Comparison of ENCODE assay signal across 8 cellular contexts in genomic region chr22:46577361-46578249, GRCh38. TPM values are rescaled to one million over a fixed set of nuclear protein-coding genes. Genes with fewer than 3 reads are reported as not detected.
DNase-seq lines count a peak whose midpoint lies in the region; ATAC-seq and TF ChIP-seq lines count a peak whose summit lies in the region.

No MANE protein-coding gene starts in this region.

- 5% methylated on average over 64 of the region's 67 CpGs for WGBS in urinary bladder

- H3K27me3 ChIP-seq in MG63: no peaks in the 10 kb centered on the region

- peak; percentile 36 for ATAC-seq in memory B cell (ENCODE audit: low read depth)
- no peak for ATAC-seq in HG03469 (IDR thresholded peaks at IDR 0.05; ENCODE audit: unreplicated experiment)
- no peak for ATAC-seq in GM21423 (IDR thresholded peaks at IDR 0.05; ENCODE audit: unreplicated experiment)
- no peak for ATAC-seq in GM21737 (IDR thresholded peaks at IDR 0.05; ENCODE audit: unreplicated experiment)

- no peaks in the 10 kb centered on the region for H3K4me1 ChIP-seq in urinary bladder (ENCODE audit: insufficient read depth)

- H3K27ac ChIP-seq in urinary bladder (ENCODE audit: low read depth): no peak overlapping the region

- no peaks in the 10 kb centered on the region for H3K9me3 Mint-ChIP-seq in memory B cell

- no peak for TF ChIP-seq CTCF in GM12865 (IDR thresholded peaks at IDR 0.05; ENCODE audit: insufficient read depth, low read depth, low read length, missing control alignments)
- TF ChIP-seq CTCF in cardiac fibroblast (IDR thresholded peaks at IDR 0.05; ENCODE audit: low read depth, low read length): no peak

- DNase-seq in GM12865 (ENCODE audit: low read depth) (no peak), MG63 (no peak), cardiac fibroblast (ENCODE audit: low read depth in 2 of 2) (no peak), memory B cell (ENCODE audit: low spot score in 2 of 2) (no peak)

- H3K27me3 Mint-ChIP-seq in memory B cell: no peaks in the 10 kb centered on the region

- H3K9me3 ChIP-seq in MG63: no peaks in the 10 kb centered on the region

- H3K27ac Mint-ChIP-seq in memory B cell: peak overlapping the region; percentile 87

- H3K36me3 ChIP-seq in MG63: no peaks in the 10 kb centered on the region
- H3K36me3 ChIP-seq in urinary bladder (ENCODE audit: insufficient read depth): no peaks in the 10 kb centered on the region

- H3K4me3 ChIP-seq in GM12865 (ENCODE audit: low read depth, low read length) (peak overlapping the region; percentile 61), MG63 (peak overlapping the region; percentile 54), cardiac fibroblast (replicated peaks in 1 of 2; ENCODE audit: low read depth in 2 of 2, low read length in 2 of 2) (peak overlapping the region; percentile 61 to 79), urinary bladder (ENCODE audit: low read depth, low read length) (peak overlapping the region; percentile 79)

- H3K4me1 Mint-ChIP-seq in memory B cell: peaks cover 50% of the 10 kb centered on the region

- H3K4me3 Mint-ChIP-seq in memory B cell: peak overlapping the region; percentile 96

- H3K36me3 Mint-ChIP-seq in memory B cell: no peaks in the 10 kb centered on the region

RNA-seq across cellular contexts. Expression of gene CELSR1, which starts 40.2 kb away (rescaled TPM):
- total RNA-seq in MG63 (2014; rRNA removed; shearing (Covaris generic); ENCODE audit: low replicate concordance): 0.30 and 0.59 TPM in 2 replicates
- 4.5 TPM for total RNA-seq in urinary bladder
- polyA plus RNA-seq in urinary bladder: 3.2 TPM

RNA-seq across cellular contexts. Expression of gene GRAMD4, which starts 42.6 kb away (rescaled TPM):
- total RNA-seq in MG63 (2014; rRNA removed; shearing (Covaris generic); ENCODE audit: low replicate concordance): 3.4 and 10.8 TPM in 2 replicates
- 10.9 TPM for total RNA-seq in urinary bladder
- polyA plus RNA-seq in urinary bladder: 13.1 TPM
